In genomic region chr5:19865336-19866087, GRCh38 we compare ENCODE assay signal across 15 cellular contexts.
"Had no signal": no experiment of that assay in that cellular context is flagged by ENCODE, and none has a peak within 500 bp of the region (broad histone marks: within the 10 kb centered on the region; RNA-seq: fewer than 3 reads in every experiment).

No MANE protein-coding gene starts in this region.

- ATAC-seq: activated CD4-positive, CD25-positive, alpha-beta regulatory T cell treated with anti-CD3 and anti-CD28 coated beads, Interleukin-2, amount 50 U/mL, for 24 hours; effector memory CD8-positive, alpha-beta T cell; heart left ventricle; mucosa of descending colon; naive thymus-derived CD8-positive, alpha-beta T cell; right cardiac atrium; stimulated activated naive CD8-positive, alpha-beta T cell treated with anti-CD3 and anti-CD28 coated beads, Interleukin-15, amount 100 ng/mL, for 72 hours; T-cell had no signal

- H3K36me3 ChIP-seq: heart left ventricle had no signal

- H3K4me3 ChIP-seq: heart left ventricle, mucosa of descending colon, testis had no signal

- FAIRE-seq: frontal cortex had no signal

- DNase-seq: activated naive CD4-positive, alpha-beta T cell; activated naive CD8-positive, alpha-beta T cell treated with anti-CD3 and anti-CD28 coated beads, Interleukin-2, amount 10 ng/mL, durations not matched to agents 7 days and 5 days; dermis blood vessel endothelial cell; effector memory CD8-positive, alpha-beta T cell; heart left ventricle; mucosa of descending colon; naive thymus-derived CD8-positive, alpha-beta T cell; occipital lobe; right cardiac atrium; stimulated activated naive CD8-positive, alpha-beta T cell treated with anti-CD3 and anti-CD28 coated beads, Interleukin-15, amount 100 ng/mL, for 72 hours; T-cell; T-helper 9 cell; testis had no signal

- H3K27ac ChIP-seq: heart left ventricle, testis had no signal

- H3K9me3 ChIP-seq: testis had no signal

- H3K4me1 ChIP-seq: heart left ventricle, testis had no signal

- H3K27me3 ChIP-seq: heart left ventricle, testis had no signal
